ENCODE assay signal across 8 cellular contexts in the genomic region with DNA sequence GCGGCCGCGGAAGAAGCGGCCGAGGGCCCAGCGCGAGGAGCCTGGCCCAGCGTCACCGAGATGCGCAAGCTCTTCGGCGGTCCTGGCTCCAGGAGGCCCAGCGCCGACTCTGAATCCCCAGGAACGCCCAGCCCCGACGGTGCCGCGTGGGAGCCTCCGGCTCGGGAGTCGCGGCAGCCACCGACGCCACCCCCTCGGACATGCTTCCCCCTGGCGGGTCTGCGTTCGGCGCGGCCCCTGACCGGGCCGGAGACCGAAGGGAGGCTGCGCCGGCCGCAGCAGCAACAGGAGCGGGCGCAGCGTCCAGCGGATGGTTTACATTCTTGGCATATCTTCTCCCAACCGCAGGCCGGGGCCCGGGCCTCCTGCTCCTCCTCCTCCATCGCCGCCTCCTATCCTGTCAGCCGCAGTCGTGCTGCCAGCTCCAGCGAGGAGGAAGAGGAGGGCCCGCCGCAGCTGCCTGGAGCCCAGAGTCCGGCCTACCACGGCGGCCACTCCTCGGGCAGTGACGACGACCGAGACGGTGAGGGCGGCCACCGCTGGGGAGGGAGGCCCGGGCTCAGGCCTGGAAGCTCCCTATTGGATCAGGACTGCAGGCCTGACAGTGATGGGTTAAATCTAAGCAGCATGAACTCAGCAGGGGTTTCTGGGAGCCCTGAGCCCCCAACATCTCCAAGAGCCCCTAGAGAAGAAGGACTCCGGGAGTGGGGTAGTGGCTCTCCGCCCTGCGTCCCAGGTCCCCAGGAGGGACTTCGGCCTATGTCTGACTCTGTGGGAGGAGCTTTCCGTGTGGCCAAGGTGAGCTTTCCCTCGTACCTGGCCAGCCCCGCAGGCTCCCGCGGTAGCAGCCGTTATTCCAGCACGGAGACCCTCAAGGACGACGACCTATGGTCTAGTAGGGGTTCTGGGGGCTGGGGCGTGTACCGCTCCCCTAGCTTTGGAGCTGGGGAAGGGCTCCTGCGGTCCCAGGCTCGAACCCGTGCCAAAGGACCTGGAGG. TPM values are rescaled to one million over a fixed set of nuclear protein-coding genes. Genes with fewer than 3 reads are reported as not detected.
DNase-seq lines count a peak whose midpoint lies in the region; ATAC-seq and TF ChIP-seq lines count a peak whose summit lies in the region.

No MANE protein-coding gene starts in this region.

- no peaks in the 10 kb centered on the region for H3K9me3 ChIP-seq in aorta (ENCODE audit: control insufficient read depth, low read length)

- no peaks in the 10 kb centered on the region for H3K27me3 ChIP-seq in aorta (ENCODE audit: control insufficient read depth in 1 of 2, insufficient read depth in 2 of 2, low read length in 1 of 2)

- POLR2A ChIA-PET in RWPE1 (lab: Yijun Ruan, JAX; ENCODE audit: low non-redundant PET): interaction anchor here (0.7 kb wide), 1 partner anchor 17 kb away, joined by 4 read pairs; no protein-coding TSS in a partner anchor

- intact Hi-C loops in aorta (cut with DNase I): loop anchor here (2.0 to 5.0 kb wide), 2 partner anchors 14 to 83 kb away; no protein-coding TSS in a partner anchor

- peak; percentile 81 for ATAC-seq in aorta (ENCODE audit: low FRiP score)
- ATAC-seq in HG03439 (IDR thresholded peaks at IDR 0.05; ENCODE audit: unreplicated experiment): no peak

- no peaks in the 10 kb centered on the region for H3K36me3 ChIP-seq in aorta (ENCODE audit: control insufficient read depth in 1 of 2, insufficient read depth in 2 of 2, low read length in 1 of 2)

- 1% methylated on average over 65 to 80 of the region's 80 CpGs for WGBS in aorta, 2 donors

- H3K4me1 ChIP-seq in aorta (ENCODE audit: control insufficient read depth in 1 of 2, insufficient read depth in 2 of 2, low read length in 2 of 2): no peaks in the 10 kb centered on the region

- CTCF ChIA-PET in RWPE1 (lab: Yijun Ruan, JAX): interaction anchor here (0.6 to 0.9 kb wide), 5 partner anchors 11 to 876 kb away, joined by 3 to 6 read pairs (median 3); no protein-coding TSS in a partner anchor

- no peak for TF ChIP-seq CTCF in RWPE1 (conservative IDR thresholded peaks at IDR 0.05; ENCODE audit: low read depth)

- H3K27ac ChIP-seq in RWPE1 (peak overlapping the region; percentile 98), epithelial cell of prostate (peak overlapping the region; percentile 92), aorta (ENCODE audit: low read depth in 1 of 2, low read length in 2 of 2) (peak overlapping the region; percentile 83 to 96)

- DNase-seq in NCI-H2029 (lab: John Stamatoyannopoulos, UW) (peak; percentile 30), NCI-H2029 treated with DMSO at 0.1 percent for 48 hours (lab: John Stamatoyannopoulos, UW) (no peak), RWPE1 (ENCODE audit: low spot score) (peak; percentile 89), epithelial cell of prostate (ENCODE audit: low read depth, low spot score) (peak; percentile 69), mucosa of gallbladder (ENCODE audit: low spot score) (peak; percentile 90), aorta (peak; percentile 96), NCI-H187 treated with DMSO at 0.1 percent for 48 hours (lab: John Stamatoyannopoulos, UW) (no peak)

- H3K4me3 ChIP-seq in aorta (ENCODE audit: low read length in 2 of 2): peak overlapping the region; percentile 46 to 91

RNA-seq across cellular contexts. Expression of a gene that starts 1.2 kb away (rescaled TPM):
- total RNA-seq in mucosa of gallbladder (69.2 TPM), aorta (100 to 1,000 TPM; 159 to 201 TPM)
- polyA plus RNA-seq in aorta: 100 to 1,000 TPM in 1 of 2 donors, 10 to 100 TPM in 1; 20.5 to 182 TPM

RNA-seq across cellular contexts. Expression of a gene that starts 37.1 kb away (rescaled TPM):
- total RNA-seq in mucosa of gallbladder (2.9 TPM), aorta (10 to 100 TPM in 1 of 2 donors, 1 to 10 TPM in 1; 6.1 to 12.0 TPM)
- 1 to 10 TPM; 2.5 to 4.4 TPM for polyA plus RNA-seq in aorta

Comparison
In these comparisons a context has a peak if more than half of its experiments do, and no peak if none do; other contexts are left out.
1. DNase-seq: peak in NCI-H2029 (single experiment), RWPE1 (single experiment), epithelial cell of prostate (single experiment), mucosa of gallbladder (single experiment) and aorta (2 of 2); none in NCI-H2029 treated with DMSO at 0.1 percent for 48 hours (single experiment) and NCI-H187 treated with DMSO at 0.1 percent for 48 hours (single experiment).
2. Peak in every context shown above with its lines, with median percentiles within 50 percentile points of each other: H3K27ac ChIP-seq.